Comparison of ENCODE assay signal across 8 cellular contexts in the genomic region with DNA sequence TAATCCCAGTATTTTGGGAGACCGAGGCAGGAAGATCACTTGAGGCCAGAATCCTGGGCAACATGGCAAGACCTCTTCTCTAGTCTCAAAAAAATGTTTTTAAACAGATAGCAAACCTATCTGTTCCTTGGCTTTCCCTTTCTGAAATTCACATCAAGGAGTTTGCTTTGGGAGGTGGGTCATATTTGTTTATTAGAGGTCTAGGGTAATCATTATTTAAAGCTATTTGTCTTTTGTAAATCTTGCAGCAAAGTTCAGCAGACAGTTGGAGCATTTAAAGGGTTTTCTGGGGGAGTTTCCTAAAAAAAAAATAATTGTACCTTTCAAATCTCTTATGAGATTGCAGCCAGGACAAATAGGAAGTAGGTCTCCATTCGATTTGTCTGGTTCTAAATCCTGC.
"Had no signal": no experiment of that assay in that cellular context is flagged by ENCODE, and none has a peak within 500 bp of the region (broad histone marks: within the 10 kb centered on the region; RNA-seq: fewer than 3 reads in every experiment).

No MANE protein-coding gene starts in this region.

- DNase-seq: GDM1, GF-D8 had no signal

- ATAC-seq: GM12878 had no signal

- H3K4me3 ChIP-seq: GM12878 had no signal

- FAIRE-seq: G401.6, GM12878, GM12891, GM12892, GM18507, GM19239 had no signal
